10 cellular contexts compared by ENCODE assay signal in genomic region chr1:162612606-162613400, GRCh38. TPM values are rescaled to one million over a fixed set of nuclear protein-coding genes. Genes with fewer than 3 reads are reported as not detected.
DNase-seq lines count a peak whose midpoint lies in the region; ATAC-seq, FAIRE-seq and TF ChIP-seq lines count a peak whose summit lies in the region.
"Had no signal": no experiment of that assay in that cellular context is flagged by ENCODE, and none has a peak within 500 bp of the region (broad histone marks: within the 10 kb centered on the region; RNA-seq: fewer than 3 reads in every experiment).

No MANE protein-coding gene starts in this region.

- H3K4me1 ChIP-seq in adrenal gland (replicated peaks in 1 of 2) = peaks cover 17 to 23% of the 10 kb centered on the region in 2 donors
- H3K4me1 ChIP-seq in kidney (ENCODE audit: control insufficient read depth in 1 of 2, insufficient read depth in 1 of 2, low read depth in 1 of 2, low read length in 2 of 2) = peaks cover 0 to 9% of the 10 kb centered on the region in 2 donors
- peaks cover 0 to 21% (median 15%) of the 10 kb centered on the region in 5 donors for H3K4me1 ChIP-seq in subcutaneous abdominal adipose tissue (ENCODE audit: control insufficient read depth in 5 of 5, insufficient read depth in 5 of 5, low read length in 5 of 5)
- H3K4me1 ChIP-seq: SJCRH30 had no signal

- H3K9ac ChIP-seq in kidney (ENCODE audit: low read length in 2 of 2) (no peak overlapping the region), subcutaneous abdominal adipose tissue (ENCODE audit: low read length in 5 of 5) (peak overlapping the region in 4 of 5 donors; percentile 36 to 62 (median 42))

- H3K27me3 ChIP-seq in adrenal gland (no peaks in the 10 kb centered on the region), subcutaneous abdominal adipose tissue (ENCODE audit: control insufficient read depth in 5 of 5, insufficient read depth in 4 of 5, low read length in 5 of 5) (no peaks in the 10 kb centered on the region)
- H3K27me3 ChIP-seq: SJCRH30 had no signal

- ATAC-seq in GM18511 (IDR thresholded peaks at IDR 0.05; ENCODE audit: unreplicated experiment) = no peak

- peak; percentile 38 for FAIRE-seq in H54 (lab: Jason Lieb, UNC)
- FAIRE-seq in kidney (lab: Jason Lieb, UNC) = no peak
- FAIRE-seq in HTR-8/SVneo (lab: Jason Lieb, UNC) = no peak

- H3K27ac ChIP-seq in adrenal gland = peak overlapping the region; percentile 73 to 89 (median 80)
- peak overlapping the region in 1 of 2 donors; percentile 28 for H3K27ac ChIP-seq in kidney (ENCODE audit: low read depth in 2 of 2, low read length in 2 of 2)
- H3K27ac ChIP-seq in subcutaneous abdominal adipose tissue (ENCODE audit: low read depth, low read length) = peak overlapping the region; percentile 85
- H3K27ac ChIP-seq: SJCRH30 had no signal

- no peaks in the 10 kb centered on the region for H3K36me3 ChIP-seq in adrenal gland (replicated peaks in 1 of 2)
- H3K36me3 ChIP-seq in kidney (ENCODE audit: control insufficient read depth in 1 of 2, insufficient read depth in 2 of 2, low read length in 2 of 2) = no peaks in the 10 kb centered on the region
- H3K36me3 ChIP-seq in subcutaneous abdominal adipose tissue (ENCODE audit: control insufficient read depth in 5 of 5, insufficient read depth in 5 of 5, low read length in 5 of 5) = peaks cover 0 to 11% (median 0%) of the 10 kb centered on the region in 5 donors
- H3K36me3 ChIP-seq: SJCRH30 had no signal

- peaks cover 0 to 5% (median 0%) of the 10 kb centered on the region in 3 donors for H3K9me3 ChIP-seq in adrenal gland (replicated peaks in 1 of 3)
- H3K9me3 ChIP-seq in kidney (ENCODE audit: control insufficient read depth in 1 of 2, low read length in 2 of 2) = peaks cover 0 to 9% of the 10 kb centered on the region in 2 donors
- H3K9me3 ChIP-seq in subcutaneous abdominal adipose tissue (ENCODE audit: control insufficient read depth in 5 of 5, low read length in 5 of 5) = peaks cover 0 to 14% (median 11%) of the 10 kb centered on the region in 5 donors

- DNase-seq in H54 (ENCODE audit: insufficient read length, low spot score) = no peak
- DNase-seq in adrenal gland = peak in 6 of 7 donors; percentile 73 to 87 (median 82)
- DNase-seq in kidney = peak; percentile 76
- no peak for DNase-seq in HTR-8/SVneo (ENCODE audit: insufficient read length, low spot score)
- no peak for DNase-seq in AML-193 (lab: John Stamatoyannopoulos, UW)
- no peak for DNase-seq in HT-29 (ENCODE audit: low spot score)
- DNase-seq: GF-D8 had no signal

- TF ChIP-seq POLR2A in H54 (IDR thresholded peaks at IDR 0.05; ENCODE audit: low read depth, low read length) = no peak
- TF ChIP-seq POLR2A in adrenal gland (IDR thresholded peaks at IDR 0.05) = no peak

- TF ChIP-seq CTCF in adrenal gland (IDR thresholded peaks at IDR 0.05) (no peak), kidney (IDR thresholded peaks at IDR 0.05; ENCODE audit: borderline replicate concordance, extremely low read depth, insufficient read depth) (no peak)

- intact Hi-C loops in adrenal gland (cut with DNase I) (loop anchor here in 1 of 2 donors (10.0 kb wide), 1 partner anchor 118 kb away; the partner anchor contains the start of gene UHMK1), kidney (cut with DNase I) (no loop called here)

- WGBS in adrenal gland, 4 donors = 39 to 48% (median 44%) methylated on average over 8 of the region's 8 CpGs

- no peak overlapping the region for H3K4me3 ChIP-seq in adrenal gland
- H3K4me3 ChIP-seq in kidney (ENCODE audit: low read length in 2 of 2) = no peak overlapping the region
- no peak overlapping the region for H3K4me3 ChIP-seq in subcutaneous abdominal adipose tissue (ENCODE audit: low read depth in 1 of 5, low read length in 5 of 5)
- H3K4me3 ChIP-seq: SJCRH30 had no signal

RNA-seq across cellular contexts. Expression of gene DDR2, which starts 19.5 kb away (rescaled TPM):
- total RNA-seq in adrenal gland = 100 to 1,000 TPM; 214 to 349 (median 254) TPM
- polyA plus RNA-seq in adrenal gland = 100 to 1,000 TPM in 1 of 3 donors, 10 to 100 TPM in 2; 15.1 to 127 (median 34.2) TPM
- total RNA-seq in kidney = 19.8 TPM
- polyA plus RNA-seq in kidney (ENCODE audit: insufficient read depth, low read depth, low replicate concordance) = 3.9 TPM
- total RNA-seq in HT-29 (2014; rRNA removed; shearing (Covaris generic)) = 0.05 and 0.91 TPM in 2 replicates

RNA-seq across cellular contexts. Expression of gene UAP1, which starts 51.3 kb away (rescaled TPM):
- total RNA-seq in adrenal gland = 100 to 1,000 TPM in 2 of 8 donors, 10 to 100 TPM in 6; 43.6 to 108 (median 73.3) TPM
- polyA plus RNA-seq in adrenal gland = 100 to 1,000 TPM in 1 of 3 donors, 10 to 100 TPM in 2; 61.8 to 119 (median 82.5) TPM
- total RNA-seq in kidney = 30.6 TPM
- polyA plus RNA-seq in kidney (ENCODE audit: insufficient read depth, low read depth, low replicate concordance) = 23.6 TPM
- total RNA-seq in HT-29 (2014; rRNA removed; shearing (Covaris generic)) = 33.4 and 44.2 TPM in 2 replicates

Comparison
In these comparisons a context has a peak if more than half of its experiments do, and no peak if none do; other contexts are left out.
1. DNase-seq: peak in adrenal gland (6 of 7) and kidney (single experiment); none in H54 (single experiment), HTR-8/SVneo (single experiment), AML-193 (0 of 2) and HT-29 (single experiment).
2. H3K9ac ChIP-seq: peak in subcutaneous abdominal adipose tissue (4 of 5); none in kidney (0 of 2).
3. RNA of gene DDR2, which starts 19.5 kb away (total RNA-seq): 214 to 349 TPM in adrenal gland and 19.8 TPM in kidney (single experiment); 0.05 to 0.91 TPM in HT-29; every median in the first group is over 10 times any median in the second.